Comparison of ENCODE assay signal across 6 cellular contexts in the genomic region with DNA sequence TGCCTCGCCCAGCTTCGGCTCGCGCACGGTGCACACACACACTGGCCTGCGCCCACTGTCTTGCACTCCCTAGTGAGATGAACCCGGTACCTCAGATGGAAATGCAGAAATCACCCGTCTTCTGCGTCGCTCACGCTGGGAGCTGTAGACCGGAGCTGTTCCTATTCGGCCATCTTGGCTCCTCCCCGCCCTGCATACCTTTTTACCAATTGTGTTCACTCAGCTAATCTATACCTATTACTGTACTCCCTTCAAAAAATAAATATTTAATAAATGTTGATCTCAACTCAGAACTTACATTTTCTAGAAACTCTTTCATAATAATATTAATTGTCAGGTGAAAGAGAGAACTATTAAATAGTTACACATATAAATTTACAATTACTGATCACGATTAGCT. TPM values are rescaled to one million over a fixed set of nuclear protein-coding genes. Genes with fewer than 3 reads are reported as not detected.
"Had no signal": no experiment of that assay in that cellular context is flagged by ENCODE, and none has a peak within 500 bp of the region (broad histone marks: within the 10 kb centered on the region; RNA-seq: fewer than 3 reads in every experiment).

No MANE protein-coding gene starts in this region.

RNA-seq across cellular contexts. Expression of gene DCDC1, which starts 48.0 kb away (rescaled TPM):
- total RNA-seq: activated CD4-positive, alpha-beta memory T cell treated with anti-CD3 and anti-CD28 coated beads, Interleukin-2, amount 10 ng/mL, durations not matched to agents 7 days and 5 days; activated CD4-positive, alpha-beta T cell treated with anti-CD3 and anti-CD28 coated beads, Interleukin-2, amount 10 ng/mL, durations not matched to agents 7 days and 5 days; activated CD8-positive, alpha-beta T cell treated with anti-CD3 and anti-CD28 coated beads, Interleukin-2, amount 10 ng/mL, durations not matched to agents 7 days and 5 days; activated T-helper 2 cell treated with anti-CD3 and anti-CD28 coated beads, Interferon-gamma antibody, Interleukin-2, Interleukin-4, amounts not matched to agents 10 μg/mL and 5 μg/mL and 100 μg/mL, durations not matched to agents 14 hours and 24 hours and 36 hours; cardiac septum had no signal
- polyA plus RNA-seq: aorta had no signal
